Comparison of ENCODE assay signal across 37 cellular contexts in the genomic region with DNA sequence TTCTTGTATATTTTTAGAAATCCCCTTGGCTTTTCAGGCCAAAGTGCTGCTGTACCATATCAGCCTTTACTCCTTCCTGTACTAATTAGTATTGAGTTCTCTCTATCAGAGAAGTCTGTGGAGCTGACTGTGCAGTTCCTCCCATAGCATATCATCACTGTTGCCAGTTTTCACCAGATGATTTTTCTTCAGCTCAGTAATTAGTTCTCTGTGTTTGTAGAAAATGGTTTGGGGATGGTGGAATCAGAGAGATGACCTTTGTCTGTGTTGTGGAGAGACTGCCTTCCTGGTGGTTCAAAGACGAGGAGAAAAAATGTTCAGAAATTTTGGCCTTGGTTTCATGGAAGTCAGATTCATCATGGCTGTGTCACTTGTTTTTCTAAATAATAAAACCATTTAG.
"Had no signal": no experiment of that assay in that cellular context is flagged by ENCODE, and none has a peak within 500 bp of the region (broad histone marks: within the 10 kb centered on the region; RNA-seq: fewer than 3 reads in every experiment).

No MANE protein-coding gene starts in this region.

- H3K9me3 ChIP-seq: adrenal gland, ascending aorta, vagina had no signal

- H3K4me1 Mint-ChIP-seq: activated CD4-positive, alpha-beta T cell treated with anti-CD3 and anti-CD28 coated beads for 36 hours; activated naive CD8-positive, alpha-beta T cell treated with anti-CD3 and anti-CD28 coated beads for 36 hours; naive B cell; nephron progenitor cell; stimulated activated memory B cell treated with anti-CD40 and anti-IgM and Interleukin-4, amounts not matched to agents 10 μg/mL and 1 μg/mL and 100 μg/mL, for 72 hours; stimulated activated naive CD8-positive, alpha-beta T cell treated with anti-CD3 and anti-CD28 coated beads, Interleukin-15, amount 100 ng/mL, for 72 hours had no signal

- H3K4me3 ChIP-seq: adrenal gland, ascending aorta, coronary artery, dorsolateral prefrontal cortex, heart left ventricle, left lung, lung, psoas muscle, sigmoid colon, upper lobe of left lung, vagina had no signal

- ATAC-seq: activated CD4-positive, alpha-beta T cell treated with anti-CD3 and anti-CD28 coated beads for 36 hours; foreskin keratinocyte; heart left ventricle; left lung; psoas muscle; stimulated activated memory B cell treated with anti-CD40 and anti-IgM and Interleukin-4, amounts not matched to agents 10 μg/mL and 1 μg/mL and 100 μg/mL, for 72 hours; stimulated activated naive CD8-positive, alpha-beta T cell treated with anti-CD3 and anti-CD28 coated beads, Interleukin-15, amount 100 ng/mL, for 72 hours had no signal

- H3K4me1 ChIP-seq: adrenal gland, ascending aorta, foreskin keratinocyte, heart left ventricle, parathyroid adenoma, psoas muscle, sigmoid colon, upper lobe of left lung, vagina had no signal

- H3K27me3 Mint-ChIP-seq: naive B cell; stimulated activated memory B cell treated with anti-CD40 and anti-IgM and Interleukin-4, amounts not matched to agents 10 μg/mL and 1 μg/mL and 100 μg/mL, for 72 hours had no signal

- H2AFZ ChIP-seq: parathyroid adenoma had no signal

- H3K27me3 ChIP-seq: adrenal gland, ascending aorta, brain microvascular endothelial cell, dorsolateral prefrontal cortex, foreskin keratinocyte, heart left ventricle, left lung, sigmoid colon, upper lobe of left lung, vagina had no signal

- DNase-seq: activated CD4-positive, alpha-beta T cell treated with anti-CD3 and anti-CD28 coated beads for 36 hours; activated CD4-positive, alpha-beta T cell treated with anti-CD3 and anti-CD28 coated beads, Interleukin-2, amount 50 U/mL, for 48 hours; activated CD4-positive, CD25-positive, alpha-beta regulatory T cell; activated CD8-positive, alpha-beta memory T cell treated with anti-CD3 and anti-CD28 coated beads for 24 hours; activated effector memory CD4-positive, alpha-beta T cell treated with anti-CD3 and anti-CD28 coated beads, Interleukin-2, amount 50 U/mL, for 16 hours; activated naive CD4-positive, alpha-beta T cell treated with anti-CD3 and anti-CD28 coated beads for 36 hours; activated naive CD8-positive, alpha-beta T cell treated with anti-CD3 and anti-CD28 coated beads for 36 hours; activated T-cell treated with anti-CD3 and anti-CD28 coated beads, Interleukin-2, amount 50 U/mL, for 1 hour; adrenal gland; brain microvascular endothelial cell; dorsolateral prefrontal cortex; effector memory CD4-positive, alpha-beta T cell; erythroblast; foreskin keratinocyte; heart left ventricle; hypothalamus; kidney glomerular epithelial cell; left lung; naive B cell; nephron progenitor cell; nucleus accumbens; psoas muscle; sigmoid colon; small intestine; stimulated activated CD4-positive, alpha-beta T cell treated with anti-CD3 and anti-CD28 coated beads, Interleukin-1b, Interleukin-23, amount 100 ng/mL, for 48 hours; stimulated activated CD4-positive, alpha-beta T cell treated with anti-CD3 and anti-CD28 coated beads, Interleukin-4, amount 100 ng/mL, for 4 hours; stimulated activated CD8-positive, alpha-beta memory T cell treated with anti-CD3 and anti-CD28 coated beads, Interleukin-4, amount 100 ng/mL, for 48 hours; stimulated activated naive CD8-positive, alpha-beta T cell treated with anti-CD3 and anti-CD28 coated beads, Interleukin-15, amount 100 ng/mL, for 72 hours; substantia nigra; upper lobe of left lung had no signal

- FAIRE-seq: small intestine had no signal

- H3K36me3 ChIP-seq: adrenal gland, ascending aorta, brain microvascular endothelial cell, heart left ventricle, left lung, sigmoid colon, upper lobe of left lung, vagina had no signal

- H3K27ac Mint-ChIP-seq: activated CD4-positive, alpha-beta T cell treated with anti-CD3 and anti-CD28 coated beads for 36 hours; activated naive CD4-positive, alpha-beta T cell treated with anti-CD3 and anti-CD28 coated beads for 36 hours; activated naive CD8-positive, alpha-beta T cell treated with anti-CD3 and anti-CD28 coated beads for 36 hours; activated T-helper 1 cell treated with anti-CD3 and anti-CD28 coated beads, Interleukin-12 subunit alpha, Interleukin-12 subunit beta, Interleukin-2, Interleukin-4 antibody, amounts not matched to agents 30 ng/mL and 10 ng/mL and 1 ng/mL, durations not matched to agents 14 hours and 24 hours and 36 hours; naive B cell; stimulated activated memory B cell treated with anti-CD40 and anti-IgM and Interleukin-4, amounts not matched to agents 10 μg/mL and 1 μg/mL and 100 μg/mL, for 72 hours; stimulated activated naive CD8-positive, alpha-beta T cell treated with anti-CD3 and anti-CD28 coated beads, Interleukin-15, amount 100 ng/mL, for 72 hours had no signal

- H3K79me2 ChIP-seq: parathyroid adenoma had no signal

- H3K9ac ChIP-seq: parathyroid adenoma had no signal

- H3K36me3 Mint-ChIP-seq: activated naive CD8-positive, alpha-beta T cell treated with anti-CD3 and anti-CD28 coated beads for 36 hours; naive B cell; stimulated activated memory B cell treated with anti-CD40 and anti-IgM and Interleukin-4, amounts not matched to agents 10 μg/mL and 1 μg/mL and 100 μg/mL, for 72 hours had no signal

- H3K4me3 Mint-ChIP-seq: activated CD4-positive, alpha-beta T cell treated with anti-CD3 and anti-CD28 coated beads for 36 hours; activated naive CD4-positive, alpha-beta T cell treated with anti-CD3 and anti-CD28 coated beads for 36 hours; activated naive CD8-positive, alpha-beta T cell treated with anti-CD3 and anti-CD28 coated beads for 36 hours; activated T-helper 1 cell treated with anti-CD3 and anti-CD28 coated beads, Interleukin-12 subunit alpha, Interleukin-12 subunit beta, Interleukin-2, Interleukin-4 antibody, amounts not matched to agents 30 ng/mL and 10 ng/mL and 1 ng/mL, durations not matched to agents 14 hours and 24 hours and 36 hours; naive B cell; nephron progenitor cell; stimulated activated memory B cell treated with anti-CD40 and anti-IgM and Interleukin-4, amounts not matched to agents 10 μg/mL and 1 μg/mL and 100 μg/mL, for 72 hours; stimulated activated naive CD8-positive, alpha-beta T cell treated with anti-CD3 and anti-CD28 coated beads, Interleukin-15, amount 100 ng/mL, for 72 hours had no signal

- H3K9me3 Mint-ChIP-seq: activated naive CD8-positive, alpha-beta T cell treated with anti-CD3 and anti-CD28 coated beads for 36 hours; activated T-helper 1 cell treated with anti-CD3 and anti-CD28 coated beads, Interleukin-12 subunit alpha, Interleukin-12 subunit beta, Interleukin-2, Interleukin-4 antibody, amounts not matched to agents 30 ng/mL and 10 ng/mL and 1 ng/mL, durations not matched to agents 14 hours and 24 hours and 36 hours had no signal

- H3K27ac ChIP-seq: adrenal gland, ascending aorta, brain microvascular endothelial cell, coronary artery, dorsolateral prefrontal cortex, foreskin keratinocyte, heart left ventricle, left lung, parathyroid adenoma, psoas muscle, sigmoid colon, upper lobe of left lung, vagina had no signal
